In the genomic region with DNA sequence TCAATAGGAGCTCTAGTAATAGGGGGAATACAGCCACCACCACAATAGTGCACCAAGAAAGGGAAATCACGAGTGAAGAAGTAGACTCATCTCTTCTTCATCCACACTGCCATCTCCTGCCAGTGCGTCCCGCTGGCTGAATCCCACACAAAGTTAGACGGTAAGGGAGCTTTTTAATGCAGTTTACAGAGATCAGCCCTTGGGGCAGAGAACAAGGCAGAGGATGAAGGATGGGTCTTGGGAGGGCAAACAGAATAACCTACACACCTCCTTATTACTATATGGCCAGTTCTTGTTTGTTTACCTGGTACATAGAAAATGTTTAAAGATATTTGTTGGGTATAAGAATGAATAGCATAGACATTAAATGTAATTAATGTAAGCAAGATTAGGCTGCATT, we compare ENCODE assay signal across 33 cellular contexts.
"Had no signal": no experiment of that assay in that cellular context is flagged by ENCODE, and none has a peak within 500 bp of the region (broad histone marks: within the 10 kb centered on the region; RNA-seq: fewer than 3 reads in every experiment).

No MANE protein-coding gene starts in this region.

- H3K27me3 ChIP-seq: ascending aorta, esophagus squamous epithelium, gastrocnemius medialis, pancreas, sigmoid colon, uterus had no signal

- H3K27ac Mint-ChIP-seq: activated CD4-positive, alpha-beta memory T cell treated with anti-CD3 and anti-CD28 coated beads, Interleukin-2, amount 10 ng/mL, durations not matched to agents 7 days and 5 days; activated CD4-positive, alpha-beta T cell treated with anti-CD3 and anti-CD28 coated beads, Interleukin-2, amount 10 ng/mL, durations not matched to agents 24 days and 14 days; activated naive CD4-positive, alpha-beta T cell treated with anti-CD3 and anti-CD28 coated beads, Interleukin-2, amount 10 ng/mL, durations not matched to agents 7 days and 5 days; activated naive CD8-positive, alpha-beta T cell treated with anti-CD3 and anti-CD28 coated beads, Interleukin-2, amount 10 ng/mL, durations not matched to agents 7 days and 5 days; activated T-cell treated with anti-CD3 and anti-CD28 coated beads, Interleukin-2, amount 50 U/mL, for 24 hours; dendritic cell treated with granulocyte-macrophage colony-stimulating factor and Interleukin-4, amounts not matched to agents 40 ng/mL and 50 ng/mL, for 4 days; mesothelial cell of epicardium; naive B cell; nephron progenitor cell; stimulated activated memory B cell treated with anti-CD40 and anti-IgM and Interleukin-4, amounts not matched to agents 10 μg/mL and 1 μg/mL and 100 μg/mL, for 72 hours; type B pancreatic cell had no signal

- H3K36me3 Mint-ChIP-seq: activated naive CD4-positive, alpha-beta T cell treated with anti-CD3 and anti-CD28 coated beads, Interleukin-2, amount 10 ng/mL, durations not matched to agents 7 days and 5 days; activated naive CD8-positive, alpha-beta T cell treated with anti-CD3 and anti-CD28 coated beads, Interleukin-2, amount 10 ng/mL, durations not matched to agents 7 days and 5 days; mesothelial cell of epicardium; naive B cell; stimulated activated memory B cell treated with anti-CD40 and anti-IgM and Interleukin-4, amounts not matched to agents 10 μg/mL and 1 μg/mL and 100 μg/mL, for 72 hours; type B pancreatic cell had no signal

- H3K27ac ChIP-seq: ascending aorta, esophagus squamous epithelium, gastrocnemius medialis, pancreas, psoas muscle, sigmoid colon, uterus, WERI-Rb-1 had no signal

- H3K36me3 ChIP-seq: ascending aorta, esophagus squamous epithelium, gastrocnemius medialis, pancreas, sigmoid colon, uterus, WERI-Rb-1 had no signal

- H3K4me3 ChIP-seq: ascending aorta, esophagus squamous epithelium, gastrocnemius medialis, pancreas, psoas muscle, sigmoid colon, uterus had no signal

- H3K27me3 Mint-ChIP-seq: activated CD4-positive, alpha-beta memory T cell treated with anti-CD3 and anti-CD28 coated beads, Interleukin-2, amount 10 ng/mL, durations not matched to agents 7 days and 5 days; activated CD4-positive, alpha-beta T cell treated with anti-CD3 and anti-CD28 coated beads, Interleukin-2, amount 10 ng/mL, durations not matched to agents 24 days and 14 days; activated naive CD8-positive, alpha-beta T cell treated with anti-CD3 and anti-CD28 coated beads, Interleukin-2, amount 10 ng/mL, durations not matched to agents 7 days and 5 days; activated T-cell treated with anti-CD3 and anti-CD28 coated beads, Interleukin-2, amount 50 U/mL, for 24 hours; dendritic cell treated with granulocyte-macrophage colony-stimulating factor and Interleukin-4, amounts not matched to agents 40 ng/mL and 50 ng/mL, for 4 days; naive B cell; stimulated activated memory B cell treated with anti-CD40 and anti-IgM and Interleukin-4, amounts not matched to agents 10 μg/mL and 1 μg/mL and 100 μg/mL, for 72 hours; stimulated activated naive CD8-positive, alpha-beta T cell treated with anti-CD3 and anti-CD28 coated beads, Interleukin-15, amount 100 ng/mL, for 72 hours; type B pancreatic cell had no signal

- H3K9me3 Mint-ChIP-seq: activated CD4-positive, alpha-beta memory T cell treated with anti-CD3 and anti-CD28 coated beads, Interleukin-2, amount 10 ng/mL, durations not matched to agents 7 days and 5 days; activated CD4-positive, alpha-beta T cell treated with anti-CD3 and anti-CD28 coated beads, Interleukin-2, amount 10 ng/mL, durations not matched to agents 24 days and 14 days; activated naive CD4-positive, alpha-beta T cell treated with anti-CD3 and anti-CD28 coated beads, Interleukin-2, amount 10 ng/mL, durations not matched to agents 7 days and 5 days; activated naive CD8-positive, alpha-beta T cell treated with anti-CD3 and anti-CD28 coated beads, Interleukin-2, amount 10 ng/mL, durations not matched to agents 7 days and 5 days; activated T-cell treated with anti-CD3 and anti-CD28 coated beads, Interleukin-2, amount 50 U/mL, for 24 hours; dendritic cell treated with granulocyte-macrophage colony-stimulating factor and Interleukin-4, amounts not matched to agents 40 ng/mL and 50 ng/mL, for 4 days; endodermal cell; mesothelial cell of epicardium; naive B cell; nephron progenitor cell; stimulated activated memory B cell treated with anti-CD40 and anti-IgM and Interleukin-4, amounts not matched to agents 10 μg/mL and 1 μg/mL and 100 μg/mL, for 72 hours had no signal

- H3K4me1 ChIP-seq: esophagus squamous epithelium, sigmoid colon, uterus had no signal

- H3K4me1 Mint-ChIP-seq: activated CD4-positive, alpha-beta T cell treated with anti-CD3 and anti-CD28 coated beads, Interleukin-2, amount 10 ng/mL, durations not matched to agents 24 days and 14 days; activated naive CD4-positive, alpha-beta T cell treated with anti-CD3 and anti-CD28 coated beads, Interleukin-2, amount 10 ng/mL, durations not matched to agents 7 days and 5 days; activated naive CD8-positive, alpha-beta T cell treated with anti-CD3 and anti-CD28 coated beads, Interleukin-2, amount 10 ng/mL, durations not matched to agents 7 days and 5 days; naive B cell; nephron progenitor cell; stimulated activated memory B cell treated with anti-CD40 and anti-IgM and Interleukin-4, amounts not matched to agents 10 μg/mL and 1 μg/mL and 100 μg/mL, for 72 hours; stimulated activated naive CD8-positive, alpha-beta T cell treated with anti-CD3 and anti-CD28 coated beads, Interleukin-15, amount 100 ng/mL, for 72 hours had no signal

- H3K9me3 ChIP-seq: ascending aorta, esophagus squamous epithelium, gastrocnemius medialis, pancreas, psoas muscle, sigmoid colon, uterus had no signal

- ATAC-seq: gastrocnemius medialis; left ventricle myocardium superior; pancreas; stimulated activated memory B cell treated with anti-CD40 and anti-IgM and Interleukin-4, amounts not matched to agents 10 μg/mL and 1 μg/mL and 100 μg/mL, for 72 hours had no signal

- FAIRE-seq: pancreas, small intestine had no signal

- H3K4me3 Mint-ChIP-seq: activated CD4-positive, alpha-beta memory T cell treated with anti-CD3 and anti-CD28 coated beads, Interleukin-2, amount 10 ng/mL, durations not matched to agents 7 days and 5 days; activated CD4-positive, alpha-beta T cell treated with anti-CD3 and anti-CD28 coated beads, Interleukin-2, amount 10 ng/mL, durations not matched to agents 24 days and 14 days; activated naive CD4-positive, alpha-beta T cell treated with anti-CD3 and anti-CD28 coated beads, Interleukin-2, amount 10 ng/mL, durations not matched to agents 7 days and 5 days; activated naive CD8-positive, alpha-beta T cell treated with anti-CD3 and anti-CD28 coated beads, Interleukin-2, amount 10 ng/mL, durations not matched to agents 7 days and 5 days; activated T-cell treated with anti-CD3 and anti-CD28 coated beads, Interleukin-2, amount 50 U/mL, for 24 hours; dendritic cell treated with granulocyte-macrophage colony-stimulating factor and Interleukin-4, amounts not matched to agents 40 ng/mL and 50 ng/mL, for 4 days; endodermal cell; mesothelial cell of epicardium; naive B cell; nephron progenitor cell; stimulated activated memory B cell treated with anti-CD40 and anti-IgM and Interleukin-4, amounts not matched to agents 10 μg/mL and 1 μg/mL and 100 μg/mL, for 72 hours; stimulated activated naive CD8-positive, alpha-beta T cell treated with anti-CD3 and anti-CD28 coated beads, Interleukin-15, amount 100 ng/mL, for 72 hours; type B pancreatic cell had no signal

- DNase-seq: activated CD4-positive, alpha-beta memory T cell treated with anti-CD3 and anti-CD28 coated beads, Interleukin-2, amount 10 ng/mL, durations not matched to agents 7 days and 5 days; activated CD4-positive, alpha-beta T cell treated with anti-CD3 and anti-CD28 coated beads, Interleukin-2, amount 10 ng/mL, durations not matched to agents 24 days and 14 days; activated CD4-positive, CD25-positive, alpha-beta regulatory T cell treated with anti-CD3 and anti-CD28 coated beads, Interleukin-2, amount 50 U/mL, for 72 hours; activated CD8-positive, alpha-beta memory T cell treated with anti-CD3 and anti-CD28 coated beads, Interleukin-2, amount 50 U/mL, for 48 hours; activated gamma-delta T cell; activated naive CD4-positive, alpha-beta T cell treated with anti-CD3 and anti-CD28 coated beads, Interleukin-2, amount 10 ng/mL, durations not matched to agents 7 days and 5 days; activated naive CD8-positive, alpha-beta T cell treated with anti-CD3 and anti-CD28 coated beads, Interleukin-2, amount 10 ng/mL, durations not matched to agents 7 days and 5 days; activated T-cell treated with anti-CD3 and anti-CD28 coated beads, Interleukin-2, amount 50 U/mL, for 24 hours; central memory CD4-positive, alpha-beta T cell; endodermal cell; esophagus squamous epithelium; gastrocnemius medialis; glutamatergic neuron; left ventricle myocardium superior; naive B cell; nephron progenitor cell; pancreas; psoas muscle; sigmoid colon; stimulated activated CD4-positive, alpha-beta T cell treated with anti-CD3 and anti-CD28 coated beads, Interleukin-1b, Interleukin-23, amount 100 ng/mL, for 48 hours; stimulated activated CD4-positive, alpha-beta T cell treated with anti-CD3 and anti-CD28 coated beads, Interleukin-4, amount 100 ng/mL, for 4 hours; stimulated activated CD8-positive, alpha-beta memory T cell treated with anti-CD3 and anti-CD28 coated beads, Interleukin-4, amount 100 ng/mL, for 48 hours; substantia nigra; T-helper 9 cell; uterus; WERI-Rb-1 had no signal
